12 cellular contexts compared by ENCODE assay signal in genomic region chr18:26544459-26544858, GRCh38. TPM values are rescaled to one million over a fixed set of nuclear protein-coding genes. Genes with fewer than 3 reads are reported as not detected.
DNase-seq lines count a peak whose midpoint lies in the region; ATAC-seq and TF ChIP-seq lines count a peak whose summit lies in the region.
"Had no signal": no experiment of that assay in that cellular context is flagged by ENCODE, and none has a peak within 500 bp of the region (broad histone marks: within the 10 kb centered on the region; RNA-seq: fewer than 3 reads in every experiment).

No MANE protein-coding gene starts in this region.

- DNase-seq in Calu3: no peak
- DNase-seq in PC-3: no peak
- no peak for DNase-seq in epithelial cell of esophagus (ENCODE audit: low read depth)
- no peak for DNase-seq in immature natural killer cell
- no peak for DNase-seq in medulla oblongata (ENCODE audit: extremely low spot score)
- DNase-seq in SK-N-DZ (ENCODE audit: low spot score): no peak
- DNase-seq in cortex of kidney (lab: John Stamatoyannopoulos, UW): no peak
- DNase-seq: activated CD8-positive, alpha-beta memory T cell treated with anti-CD3 and anti-CD28 coated beads, Interleukin-2, amount 10 ng/mL, durations not matched to agents 7 days and 5 days; posterior cingulate gyrus; WERI-Rb-1 had no signal

- H3K4me3 Mint-ChIP-seq in Calu3 (ENCODE audit: low read depth, unreplicated experiment) (peak overlapping the region; percentile 80), immature natural killer cell (peak overlapping the region in 1 of 5 donors; percentile 2)
- H3K4me3 Mint-ChIP-seq: activated CD8-positive, alpha-beta memory T cell treated with anti-CD3 and anti-CD28 coated beads, Interleukin-2, amount 10 ng/mL, durations not matched to agents 7 days and 5 days; GM23338 had no signal

- H3F3A ChIP-seq in PC-3 (ENCODE audit: low read length, unreplicated experiment): no peaks in the 10 kb centered on the region
- no peaks in the 10 kb centered on the region for H3F3A ChIP-seq in neural cell (ENCODE audit: insufficient read depth, low read length, poor library complexity, severe bottlenecking)

- POLR2A ChIA-PET in PC-3 (lab: Charles Lee; ENCODE audit: unreplicated experiment): no interaction called here

- no peak overlapping the region for H2AFZ ChIP-seq in PC-3 (ENCODE audit: low read length)
- no peak overlapping the region for H2AFZ ChIP-seq in neural cell (ENCODE audit: low read depth, low read length)
- H2AFZ ChIP-seq: GM23338 had no signal

- ATAC-seq in PC-3: no peak
- ATAC-seq: activated CD8-positive, alpha-beta memory T cell treated with anti-CD3 and anti-CD28 coated beads, Interleukin-2, amount 10 ng/mL, durations not matched to agents 7 days and 5 days; GM23338 had no signal

- intact Hi-C loops in Calu3 (cut with micrococcal nuclease; ENCODE audit: unreplicated experiment): no loop called here
- intact Hi-C loops in PC-3 (cut with micrococcal nuclease): loop anchor here (2.0 kb wide), 1 partner anchor 64 kb away; no protein-coding TSS in a partner anchor

- H3K9me2 ChIP-seq in PC-3 (replicated peaks; ENCODE audit: low read length) (no peaks in the 10 kb centered on the region), neural cell (ENCODE audit: insufficient read depth, low read length) (no peaks in the 10 kb centered on the region)

- no peak for TF ChIP-seq CTCF in Calu3 (IDR thresholded peaks at IDR 0.05; ENCODE audit: unreplicated experiment)
- no peak for TF ChIP-seq CTCF in PC-3 (conservative IDR thresholded peaks at IDR 0.05; ENCODE audit: low read depth, low read length)
- no peak for TF ChIP-seq CTCF in epithelial cell of esophagus (IDR thresholded peaks at IDR 0.05; ENCODE audit: insufficient read depth, low read depth, low read length, missing control alignments)
- TF ChIP-seq CTCF in neural cell (IDR thresholded peaks at IDR 0.05; ENCODE audit: poor library complexity, severe bottlenecking): no peak

- peaks cover 45% of the 10 kb centered on the region for H3K4me1 ChIP-seq in PC-3 (ENCODE audit: insufficient read depth, low read length)

- H3K4me3 ChIP-seq in PC-3 (ENCODE audit: low read length): peak overlapping the region; percentile 71
- peak overlapping the region; percentile 63 for H3K4me3 ChIP-seq in epithelial cell of esophagus (ENCODE audit: low read length)
- peak overlapping the region; percentile 92 for H3K4me3 ChIP-seq in neural cell (ENCODE audit: low read length)
- H3K4me3 ChIP-seq: GM23338 had no signal

- H3K27me3 Mint-ChIP-seq in Calu3 (ENCODE audit: unreplicated experiment): no peaks in the 10 kb centered on the region
- H3K27me3 Mint-ChIP-seq in immature natural killer cell (ENCODE audit: low read depth in 3 of 3): peaks cover 0 to 2% (median 0%) of the 10 kb centered on the region in 3 donors

- H3K27me3 ChIP-seq in PC-3 (ENCODE audit: low read length) (no peaks in the 10 kb centered on the region), neural cell (ENCODE audit: insufficient read depth, low read depth, low read length) (peaks cover 4% of the 10 kb centered on the region)

- TF ChIP-seq EP300 in neural cell (conservative IDR thresholded peaks at IDR 0.05; ENCODE audit: poor library complexity, severe bottlenecking): no peak

- H3K9me3 ChIP-seq in PC-3 (ENCODE audit: low read length) (no peaks in the 10 kb centered on the region), neural cell (ENCODE audit: low read length) (no peaks in the 10 kb centered on the region)

- peaks cover 17% of the 10 kb centered on the region; the same call in 1 of the 2 replicates for H4K20me1 ChIP-seq in PC-3 (ENCODE audit: low read length)
- H4K20me1 ChIP-seq in neural cell (ENCODE audit: insufficient read depth): no peaks in the 10 kb centered on the region

- no TSS peak for BruUV-seq in Calu3 (replicated peaks; lab: Mats Ljungman, UMichigan)
- BruUV-seq in PC-3 (replicated peaks; lab: Mats Ljungman, UMichigan): no TSS peak

- CTCF ChIA-PET in Calu3 (lab: Charles Lee) (interaction anchor here (0.8 to 1.4 kb wide), 2 partner anchors 33 to 270 kb away, joined by 3 to 4 read pairs; no protein-coding TSS in a partner anchor), PC-3 (lab: Charles Lee) (interaction anchor here (0.7 kb wide), 1 partner anchor 77 kb away, joined by 3 read pairs; no protein-coding TSS in a partner anchor)

- H3K9ac ChIP-seq in PC-3 (ENCODE audit: low read length) (no peak overlapping the region), neural cell (ENCODE audit: low read length) (no peak overlapping the region)

- H3K4me2 ChIP-seq in PC-3 (ENCODE audit: low read length): peak overlapping the region; percentile 90
- peak overlapping the region; percentile 56 for H3K4me2 ChIP-seq in neural cell (ENCODE audit: low read length)

- H3K4me1 Mint-ChIP-seq in Calu3 (ENCODE audit: low read depth, unreplicated experiment) (peaks cover 61% of the 10 kb centered on the region), immature natural killer cell (peaks cover 44 to 52% of the 10 kb centered on the region in 2 donors)

- H3K27ac ChIP-seq in PC-3 (ENCODE audit: low read length): no peak overlapping the region
- no peak overlapping the region for H3K27ac ChIP-seq in neural cell (ENCODE audit: low read length)
- H3K27ac ChIP-seq: WERI-Rb-1 had no signal

- H3K36me3 Mint-ChIP-seq in Calu3 (ENCODE audit: insufficient read depth, unreplicated experiment) (peaks cover 71% of the 10 kb centered on the region), immature natural killer cell (peaks cover 0 to 6% (median 0%) of the 10 kb centered on the region in 3 donors)

- peak overlapping the region; percentile 39 for H3K27ac Mint-ChIP-seq in Calu3 (ENCODE audit: unreplicated experiment)
- no peak overlapping the region for H3K27ac Mint-ChIP-seq in immature natural killer cell
- H3K27ac Mint-ChIP-seq: activated CD8-positive, alpha-beta memory T cell treated with anti-CD3 and anti-CD28 coated beads, Interleukin-2, amount 10 ng/mL, durations not matched to agents 7 days and 5 days; GM23338 had no signal

- TF ChIP-seq RAD21 in neural cell (conservative IDR thresholded peaks at IDR 0.05): no peak

- no peaks in the 10 kb centered on the region for H3K9me3 Mint-ChIP-seq in Calu3 (ENCODE audit: low read depth, unreplicated experiment)
- no peaks in the 10 kb centered on the region for H3K9me3 Mint-ChIP-seq in immature natural killer cell
- H3K9me3 Mint-ChIP-seq: GM23338 had no signal

- H3K79me2 ChIP-seq in PC-3 (ENCODE audit: low read length) (peaks cover 94% of the 10 kb centered on the region), neural cell (replicated peaks; ENCODE audit: insufficient read depth, low read length) (peaks cover 54% of the 10 kb centered on the region)

- H3K36me3 ChIP-seq in PC-3 (ENCODE audit: low read depth, low read length): no peaks in the 10 kb centered on the region
- H3K36me3 ChIP-seq in neural cell (ENCODE audit: insufficient read depth, low read length): no peaks in the 10 kb centered on the region

TF ChIP-seq in neural cell, 6 proteins besides CTCF, POLR2A, EP300 and RAD21:
- TF ChIP-seq EZH2 (IDR thresholded peaks at IDR 0.05; ENCODE audit: borderline replicate concordance, insufficient read depth, low read length, poor library complexity, severe bottlenecking) (no peak), TAF1 (IDR thresholded peaks at IDR 0.05; ENCODE audit: low read depth) (no peak), SMC3 (conservative IDR thresholded peaks at IDR 0.05; ENCODE audit: poor library complexity) (no peak), POLR2AphosphoS5 (IDR thresholded peaks at IDR 0.05) (no peak), MXI1 (conservative IDR thresholded peaks at IDR 0.05; ENCODE audit: poor library complexity, severe bottlenecking) (no peak)
- TF ChIP-seq, protein P1, sequence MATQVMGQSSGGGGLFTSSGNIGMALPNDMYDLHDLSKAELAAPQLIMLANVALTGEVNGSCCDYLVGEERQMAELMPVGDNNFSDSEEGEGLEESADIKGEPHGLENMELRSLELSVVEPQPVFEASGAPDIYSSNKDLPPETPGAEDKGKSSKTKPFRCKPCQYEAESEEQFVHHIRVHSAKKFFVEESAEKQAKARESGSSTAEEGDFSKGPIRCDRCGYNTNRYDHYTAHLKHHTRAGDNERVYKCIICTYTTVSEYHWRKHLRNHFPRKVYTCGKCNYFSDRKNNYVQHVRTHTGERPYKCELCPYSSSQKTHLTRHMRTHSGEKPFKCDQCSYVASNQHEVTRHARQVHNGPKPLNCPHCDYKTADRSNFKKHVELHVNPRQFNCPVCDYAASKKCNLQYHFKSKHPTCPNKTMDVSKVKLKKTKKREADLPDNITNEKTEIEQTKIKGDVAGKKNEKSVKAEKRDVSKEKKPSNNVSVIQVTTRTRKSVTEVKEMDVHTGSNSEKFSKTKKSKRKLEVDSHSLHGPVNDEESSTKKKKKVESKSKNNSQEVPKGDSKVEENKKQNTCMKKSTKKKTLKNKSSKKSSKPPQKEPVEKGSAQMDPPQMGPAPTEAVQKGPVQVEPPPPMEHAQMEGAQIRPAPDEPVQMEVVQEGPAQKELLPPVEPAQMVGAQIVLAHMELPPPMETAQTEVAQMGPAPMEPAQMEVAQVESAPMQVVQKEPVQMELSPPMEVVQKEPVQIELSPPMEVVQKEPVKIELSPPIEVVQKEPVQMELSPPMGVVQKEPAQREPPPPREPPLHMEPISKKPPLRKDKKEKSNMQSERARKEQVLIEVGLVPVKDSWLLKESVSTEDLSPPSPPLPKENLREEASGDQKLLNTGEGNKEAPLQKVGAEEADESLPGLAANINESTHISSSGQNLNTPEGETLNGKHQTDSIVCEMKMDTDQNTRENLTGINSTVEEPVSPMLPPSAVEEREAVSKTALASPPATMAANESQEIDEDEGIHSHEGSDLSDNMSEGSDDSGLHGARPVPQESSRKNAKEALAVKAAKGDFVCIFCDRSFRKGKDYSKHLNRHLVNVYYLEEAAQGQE (IDR thresholded peaks at IDR 0.05; ENCODE audit: borderline replicate concordance): no peak

RNA-seq across cellular contexts. Expression of gene KCTD1, which starts 3.9 kb away (rescaled TPM):
- total RNA-seq in Calu3 (2022) (54.1 and 63.2 TPM in 2 replicates), PC-3 (2014; rRNA removed) (15.8 and 24.0 TPM in 2 replicates)
- polyA plus RNA-seq in neural cell (32.0 and 44.5 TPM in 2 replicates), immature natural killer cell (1 to 10 TPM in 1 of 3 donors, under 1 TPM in 1, not detected in 1; 0.76 to 1.0 TPM)
- polyA minus RNA-seq in neural cell: 52.6 and 54.3 TPM in 2 replicates
- 21.6 and 26.3 TPM in 2 replicates for polyA plus RNA-seq in SK-N-DZ (2014; cell fraction: cytosol; rRNA removed)
- 11.0 and 13.0 TPM in 2 replicates for polyA plus RNA-seq in SK-N-DZ (2014; cell fraction: nucleus; rRNA removed)
